Comparison of ENCODE assay signal across 18 cellular contexts in genomic region chr3:195013411-195013810, GRCh38.
"Had no signal": no experiment of that assay in that cellular context is flagged by ENCODE, and none has a peak within 500 bp of the region (broad histone marks: within the 10 kb centered on the region; RNA-seq: fewer than 3 reads in every experiment).

No MANE protein-coding gene starts in this region.

- H3K27ac ChIP-seq: epithelial cell of prostate, esophagus muscularis mucosa, gastrocnemius medialis, heart right ventricle, left lung, lower lobe of right lung, upper lobe of left lung, vagina had no signal

- H3K27ac Mint-ChIP-seq: memory B cell, naive B cell, nephron had no signal

- DNase-seq: cortex of kidney; dorsolateral prefrontal cortex; effector memory CD4-positive, alpha-beta T cell; gastrocnemius medialis; heart right ventricle; hypothalamus; left lung; lower lobe of right lung; naive B cell; stimulated activated CD4-positive, alpha-beta T cell treated with anti-CD3 and anti-CD28 coated beads, Interleukin-2, amount 100 ng/mL, for 48 hours; stimulated activated naive CD4-positive, alpha-beta T cell treated with Interleukin-2 at 50 U/mL for 16 hours; upper lobe of left lung had no signal

- H3K9me3 ChIP-seq: esophagus muscularis mucosa, gastrocnemius medialis, heart right ventricle, left lung, lower lobe of right lung, upper lobe of left lung, vagina had no signal

- H3K36me3 Mint-ChIP-seq: memory B cell, naive B cell had no signal

- H3K27me3 Mint-ChIP-seq: memory B cell had no signal

- H3K9me3 Mint-ChIP-seq: memory B cell, naive B cell had no signal

- H3K4me1 ChIP-seq: esophagus muscularis mucosa, gastrocnemius medialis, left lung, vagina had no signal

- H3K4me3 Mint-ChIP-seq: memory B cell, naive B cell, nephron had no signal

- H3K4me3 ChIP-seq: dorsolateral prefrontal cortex, esophagus muscularis mucosa, gastrocnemius medialis, heart right ventricle, left lung, lower lobe of right lung, skin epidermis, upper lobe of left lung, vagina had no signal

- H3K27me3 ChIP-seq: dorsolateral prefrontal cortex, esophagus muscularis mucosa, gastrocnemius medialis, heart right ventricle, left lung, upper lobe of left lung, vagina had no signal

- H3K36me3 ChIP-seq: esophagus muscularis mucosa, gastrocnemius medialis, heart right ventricle, left lung, lower lobe of right lung, upper lobe of left lung, vagina had no signal

- H3K4me1 Mint-ChIP-seq: nephron had no signal
